Comparison of ENCODE assay signal across 8 cellular contexts in genomic region chr2:44016282-44016681, GRCh38. TPM values are rescaled to one million over a fixed set of nuclear protein-coding genes. Genes with fewer than 3 reads are reported as not detected.
DNase-seq lines count a peak whose midpoint lies in the region; ATAC-seq and TF ChIP-seq lines count a peak whose summit lies in the region.

No MANE protein-coding gene starts in this region.

- no peaks in the 10 kb centered on the region for H3K36me3 ChIP-seq in Karpas-422 (ENCODE audit: insufficient read depth, low read length)

- H4K20me1 ChIP-seq in Karpas-422 (ENCODE audit: insufficient read depth, low read depth, low read length): no peaks in the 10 kb centered on the region

- ATAC-seq in HG03175 (IDR thresholded peaks at IDR 0.05; ENCODE audit: unreplicated experiment): no peak

- peak; percentile 64 for DNase-seq in ACHN
- DNase-seq in Karpas-422: peak; percentile 75
- peak; percentile 33 for DNase-seq in activated naive CD4-positive, alpha-beta T cell treated with anti-CD3 and anti-CD28 coated beads, Interleukin-2, amount 50 U/mL, for 16 hours
- peak; percentile 38 for DNase-seq in kidney glomerular epithelial cell (lab: John Stamatoyannopoulos, UW)
- no peak for DNase-seq in dorsolateral prefrontal cortex
- DNase-seq in ureter (ENCODE audit: low spot score): no peak
- DNase-seq in osteocyte (ENCODE audit: extremely low spot score, unreplicated experiment): no peak

- H3K4me3 Mint-ChIP-seq in osteocyte (ENCODE audit: unreplicated experiment): no peak overlapping the region

- no peaks in the 10 kb centered on the region for H3K36me3 Mint-ChIP-seq in osteocyte (ENCODE audit: unreplicated experiment)

- in situ Hi-C loops in ACHN (cut with HindIII; ENCODE audit: low pct_ligation_motif_present, low pct_unique_long_range_greater_than_20kb, low sequenced_read_pairs): no loop called here

- peaks cover 20% of the 10 kb centered on the region for H3K27me3 Mint-ChIP-seq in osteocyte (ENCODE audit: unreplicated experiment)

- H3K4me1 ChIP-seq in Karpas-422 (ENCODE audit: low read length): no peaks in the 10 kb centered on the region

- H2AFZ ChIP-seq in Karpas-422 (ENCODE audit: low read length): no peak overlapping the region

- intact Hi-C loops in dorsolateral prefrontal cortex (cut with DNase I): no loop called here

- H3K9ac ChIP-seq in Karpas-422 (ENCODE audit: low read length): no peak overlapping the region

- H3K4me2 ChIP-seq in Karpas-422 (ENCODE audit: low read depth, low read length, poor library complexity, severe bottlenecking): no peak overlapping the region

- no peaks in the 10 kb centered on the region for H3K4me1 Mint-ChIP-seq in osteocyte (ENCODE audit: unreplicated experiment)

- no peaks in the 10 kb centered on the region for H3K27me3 ChIP-seq in Karpas-422 (ENCODE audit: low read length)
- H3K27me3 ChIP-seq in dorsolateral prefrontal cortex: peaks cover 0 to 3% (median 0%) of the 10 kb centered on the region in 45 donors

- no peak overlapping the region for H3K27ac Mint-ChIP-seq in osteocyte (ENCODE audit: unreplicated experiment)

- H3K9me3 ChIP-seq in Karpas-422 (ENCODE audit: low read length): no peaks in the 10 kb centered on the region

- H3K4me3 ChIP-seq in Karpas-422 (ENCODE audit: low read length): no peak overlapping the region
- H3K4me3 ChIP-seq in dorsolateral prefrontal cortex: no peak overlapping the region

- H3K9me2 ChIP-seq in Karpas-422 (replicated peaks; ENCODE audit: insufficient read depth, low read length): no peaks in the 10 kb centered on the region

- H3K27ac ChIP-seq in Karpas-422 (ENCODE audit: low read length) (no peak overlapping the region), dorsolateral prefrontal cortex (no peak overlapping the region)

- H3K9me3 Mint-ChIP-seq in osteocyte (ENCODE audit: unreplicated experiment): no peaks in the 10 kb centered on the region

- H3K79me2 ChIP-seq in Karpas-422 (ENCODE audit: low read length): no peaks in the 10 kb centered on the region

- TF ChIP-seq CTCF in dorsolateral prefrontal cortex (IDR thresholded peaks at IDR 0.05 in 54 of 56, conservative IDR thresholded peaks at IDR 0.05 in 2 of 56; ENCODE audit: low read depth in 1 of 56, partially characterized antibody in 56 of 56): no peak
- no peak for TF ChIP-seq CTCF in osteocyte (IDR thresholded peaks at IDR 0.05)

RNA-seq across cellular contexts. Expression of gene LRPPRC, which starts 20.5 kb away (rescaled TPM):
- total RNA-seq in Karpas-422 (2014; rRNA removed; shearing (Covaris generic); ENCODE audit: low replicate concordance): 62.9 and 82.7 TPM in 2 replicates
- 100 to 1,000 TPM in 34 of 120 experiments, 10 to 100 TPM in 86; 53.4 to 119 (median 92.9) TPM for total RNA-seq in dorsolateral prefrontal cortex
- total RNA-seq in ureter: 119 TPM
- total RNA-seq in osteocyte: 73.8 and 76.6 TPM in 2 replicates

Comparison
In these comparisons a context has a peak if more than half of its experiments do, and no peak if none do; other contexts are left out.
1. DNase-seq: peak in ACHN (single experiment), Karpas-422 (single experiment), activated naive CD4-positive, alpha-beta T cell treated with anti-CD3 and anti-CD28 coated beads, Interleukin-2, amount 50 U/mL, for 16 hours (single experiment) and kidney glomerular epithelial cell (single experiment); none in dorsolateral prefrontal cortex (0 of 10), ureter (single experiment) and osteocyte (single experiment).